ENCODE assay signal across 32 cellular contexts in genomic region chr2:98886066-98886554, GRCh38. TPM values are rescaled to one million over a fixed set of nuclear protein-coding genes. Genes with fewer than 3 reads are reported as not detected.
"Had no signal": no experiment of that assay in that cellular context is flagged by ENCODE, and none has a peak within 500 bp of the region (broad histone marks: within the 10 kb centered on the region; RNA-seq: fewer than 3 reads in every experiment).

No MANE protein-coding gene starts in this region.

- H3K36me3 Mint-ChIP-seq: activated naive CD4-positive, alpha-beta T cell treated with anti-CD3 and anti-CD28 coated beads, Interleukin-2, amount 10 ng/mL, durations not matched to agents 7 days and 5 days; brain had no signal

- H3K4me1 ChIP-seq: SJSA1 had no signal

- H3K27ac ChIP-seq: SJSA1 had no signal

- H3K4me2 ChIP-seq: SK-N-SH had no signal

- H3K4me3 Mint-ChIP-seq: activated CD4-positive, alpha-beta T cell treated with anti-CD3 and anti-CD28 coated beads for 36 hours; activated CD4-positive, alpha-beta T cell treated with anti-CD3 and anti-CD28 coated beads, Interleukin-2, amount 10 ng/mL, durations not matched to agents 7 days and 5 days; activated CD8-positive, alpha-beta T cell treated with anti-CD3 and anti-CD28 coated beads, Interleukin-2, amount 10 ng/mL, durations not matched to agents 7 days and 5 days; activated naive CD4-positive, alpha-beta T cell treated with anti-CD3 and anti-CD28 coated beads, Interleukin-2, amount 10 ng/mL, durations not matched to agents 7 days and 5 days; activated naive CD8-positive, alpha-beta T cell; activated naive CD8-positive, alpha-beta T cell treated with anti-CD3 and anti-CD28 coated beads, Interleukin-2, amount 50 U/mL, for 24 hours; brain; T-helper 1 cell treated with Interleukin-12 subunit alpha and Interleukin-12 subunit beta and Interleukin-4 antibody, amounts not matched to agents 30 μg/mL and 1 μg/mL, for 36 hours; T-helper 2 cell treated with Interferon-gamma antibody and Interleukin-4, amounts not matched to agents 5 μg/mL and 100 μg/mL, for 36 hours; WTC11 had no signal

- H3K4me1 Mint-ChIP-seq: activated CD4-positive, alpha-beta T cell treated with anti-CD3 and anti-CD28 coated beads for 36 hours; activated CD4-positive, alpha-beta T cell treated with anti-CD3 and anti-CD28 coated beads, Interleukin-2, amount 10 ng/mL, durations not matched to agents 7 days and 5 days; activated naive CD4-positive, alpha-beta T cell treated with anti-CD3 and anti-CD28 coated beads, Interleukin-2, amount 10 ng/mL, durations not matched to agents 7 days and 5 days; activated naive CD8-positive, alpha-beta T cell treated with anti-CD3 and anti-CD28 coated beads, Interleukin-2, amount 50 U/mL, for 24 hours; brain; WTC11 had no signal

- ATAC-seq: activated CD4-positive, alpha-beta T cell treated with anti-CD3 and anti-CD28 coated beads for 36 hours; activated CD4-positive, CD25-positive, alpha-beta regulatory T cell treated with anti-CD3 and anti-CD28 coated beads, Interleukin-2, amount 50 U/mL, for 24 hours; activated CD8-positive, alpha-beta T cell treated with anti-CD3 and anti-CD28 coated beads, Interleukin-2, amount 10 ng/mL, durations not matched to agents 7 days and 5 days; activated naive CD8-positive, alpha-beta T cell treated with anti-CD3 and anti-CD28 coated beads, Interleukin-2, amount 50 U/mL, for 24 hours; Panc1; WTC11 had no signal

- H3K27me3 ChIP-seq: SJSA1 had no signal

- H3K27ac Mint-ChIP-seq: activated CD4-positive, alpha-beta T cell treated with anti-CD3 and anti-CD28 coated beads for 36 hours; activated CD4-positive, alpha-beta T cell treated with anti-CD3 and anti-CD28 coated beads, Interleukin-2, amount 10 ng/mL, durations not matched to agents 7 days and 5 days; activated CD8-positive, alpha-beta T cell treated with anti-CD3 and anti-CD28 coated beads, Interleukin-2, amount 10 ng/mL, durations not matched to agents 7 days and 5 days; activated naive CD4-positive, alpha-beta T cell treated with anti-CD3 and anti-CD28 coated beads, Interleukin-2, amount 10 ng/mL, durations not matched to agents 7 days and 5 days; activated naive CD8-positive, alpha-beta T cell; activated naive CD8-positive, alpha-beta T cell treated with anti-CD3 and anti-CD28 coated beads, Interleukin-2, amount 50 U/mL, for 24 hours; brain; T-helper 1 cell treated with Interleukin-12 subunit alpha and Interleukin-12 subunit beta and Interleukin-4 antibody, amounts not matched to agents 30 μg/mL and 1 μg/mL, for 36 hours; T-helper 2 cell treated with Interferon-gamma antibody and Interleukin-4, amounts not matched to agents 5 μg/mL and 100 μg/mL, for 36 hours; WTC11 had no signal

- FAIRE-seq: bronchial epithelial cell, TTC549 had no signal

- DNase-seq: activated CD4-positive, alpha-beta T cell treated with anti-CD3 and anti-CD28 coated beads for 36 hours; activated CD4-positive, alpha-beta T cell treated with anti-CD3 and anti-CD28 coated beads, Interleukin-2, amount 10 ng/mL, durations not matched to agents 7 days and 5 days; activated CD4-positive, alpha-beta T cell treated with anti-CD3 and anti-CD28 coated beads, Interleukin-2, amount 50 U/mL, for 48 hours; activated CD8-positive, alpha-beta memory T cell treated with anti-CD3 and anti-CD28 coated beads, Interleukin-2, amount 50 U/mL, for 48 hours; activated CD8-positive, alpha-beta T cell treated with anti-CD3 and anti-CD28 coated beads, Interleukin-2, amount 10 ng/mL, durations not matched to agents 7 days and 5 days; activated effector memory CD4-positive, alpha-beta T cell treated with Interleukin-2 at 50 U/mL for 16 hours; activated naive CD4-positive, alpha-beta T cell treated with anti-CD3 and anti-CD28 coated beads, Interleukin-2, amount 10 ng/mL, durations not matched to agents 7 days and 5 days; activated naive CD8-positive, alpha-beta T cell treated with anti-CD3 and anti-CD28 coated beads, Interleukin-2, amount 50 U/mL, for 24 hours; activated T-cell treated with anti-CD3 and anti-CD28 coated beads, Interleukin-2, amount 50 U/mL, for 48 hours; anterior cingulate cortex; caudate nucleus; Karpas-422; KBM-7; NCI-H1105 treated with DMSO at 0.1 percent for 48 hours; NCI-H1436 treated with DMSO at 0.1 percent for 48 hours; NCI-H1694 treated with DMSO at 0.1 percent for 48 hours; NCI-H2029; NCI-H345; NCI-H524 treated with DMSO at 0.1 percent for 48 hours; RPMI8226; SHP77 treated with DMSO at 0.1 percent for 48 hours; SK-N-SH had no signal

- H3K9ac ChIP-seq: SK-N-SH had no signal

- H3K36me3 ChIP-seq: SJSA1 had no signal

- H3K4me3 ChIP-seq: SJSA1 had no signal

- H3K9me3 ChIP-seq: SJSA1, SK-N-SH had no signal

RNA-seq across cellular contexts. Expression of gene CRACDL, which starts 49.9 kb away (rescaled TPM):
- total RNA-seq: SJSA1 had no signal
- polyA plus RNA-seq: SK-N-SH had no signal
